8 cellular contexts compared by ENCODE assay signal in genomic region chr6:85679445-85680123, GRCh38. TPM values are rescaled to one million over a fixed set of nuclear protein-coding genes. Genes with fewer than 3 reads are reported as not detected.
A peak's percentile ranks its signal among the peaks of the same experiment; 100 is the strongest.
DNase-seq lines count a peak whose midpoint lies in the region; FAIRE-seq and TF ChIP-seq lines count a peak whose summit lies in the region.

No MANE protein-coding gene starts in this region.

- no peak overlapping the region for H2AK5ac ChIP-seq in trophoblast cell (ENCODE audit: low read length)

- H3K9ac ChIP-seq in OCI-LY1 (ENCODE audit: low read length) = peak overlapping the region; percentile 81
- peak overlapping the region; percentile 47 for H3K9ac ChIP-seq in endocrine pancreas (ENCODE audit: control insufficient read depth, insufficient read depth, low read length)
- H3K9ac ChIP-seq in trophoblast cell (ENCODE audit: low read length) = peak overlapping the region; percentile 75

- H3K4me1 ChIP-seq in OCI-LY1 (ENCODE audit: insufficient read depth, low read length, severe bottlenecking) (peaks cover 31% of the 10 kb centered on the region), endocrine pancreas (ENCODE audit: control insufficient read depth, insufficient read depth, low read length) (peaks cover 5% of the 10 kb centered on the region), trophoblast cell (ENCODE audit: control insufficient read depth in 1 of 2, insufficient read depth in 2 of 2, low read length in 2 of 2) (peaks cover 0 to 5% of the 10 kb centered on the region in 2 experiments)

- H2BK120ac ChIP-seq in trophoblast cell (ENCODE audit: insufficient read depth, low read length, poor library complexity) = no peak overlapping the region

- H4K12ac ChIP-seq in trophoblast cell (ENCODE audit: low read depth, low read length) = no peak overlapping the region

- FAIRE-seq in GM12892 (lab: Jason Lieb, UNC) = peak; percentile 36

- peak overlapping the region; percentile 82 for H3K27ac ChIP-seq in OCI-LY1 (ENCODE audit: low read depth, low read length, poor library complexity, severe bottlenecking)
- peak overlapping the region; percentile 93 for H3K27ac ChIP-seq in trophoblast cell (ENCODE audit: low read depth, low read length)

- no peak for TF ChIP-seq POLR2A in GM12892 (IDR thresholded peaks at IDR 0.05; ENCODE audit: low read depth, low read length)

- H4K20me1 ChIP-seq in OCI-LY1 (ENCODE audit: insufficient read depth, low read length) = no peaks in the 10 kb centered on the region

- no peak overlapping the region for H2BK12ac ChIP-seq in trophoblast cell (ENCODE audit: low read length)

- WGBS in trophoblast cell (ENCODE audit: extremely low coverage, insufficient coverage, insufficient read length) = no CpG with 5 or more reads among the region's 14 CpGs

- H3K79me2 ChIP-seq in OCI-LY1 (ENCODE audit: insufficient read depth, low read length) = peaks cover 33% of the 10 kb centered on the region
- peaks cover 11% of the 10 kb centered on the region for H3K79me2 ChIP-seq in trophoblast cell (ENCODE audit: control insufficient read depth, insufficient read depth, low read length, poor library complexity)

- H2AFZ ChIP-seq in OCI-LY1 (ENCODE audit: low read length) (peak overlapping the region; percentile 62), trophoblast cell (ENCODE audit: insufficient read depth, low read length, poor library complexity) (peak overlapping the region; percentile 90)

- no peak overlapping the region for H3K23ac ChIP-seq in trophoblast cell (ENCODE audit: low read length)

- TF ChIP-seq CTCF in OCI-LY1 (IDR thresholded peaks at IDR 0.05; ENCODE audit: low read length) = no peak

- peaks cover 10% of the 10 kb centered on the region for H3K79me1 ChIP-seq in trophoblast cell (ENCODE audit: low read length)

- H2BK5ac ChIP-seq in trophoblast cell (ENCODE audit: low read depth, low read length, poor library complexity) = no peak overlapping the region

- DNase-seq in GM12892 (ENCODE audit: insufficient read length) (no peak), trophoblast cell (no peak), 8988T (no peak), GM03348 (ENCODE audit: low spot score) (no peak), T1000 (lab: John Stamatoyannopoulos, UW) (no peak), NCI-H1436 treated with DMSO at 0.1 percent for 48 hours (lab: John Stamatoyannopoulos, UW) (no peak)

- H3K36me3 ChIP-seq in OCI-LY1 (ENCODE audit: insufficient read depth, low read length) (peaks cover 38% of the 10 kb centered on the region), endocrine pancreas (ENCODE audit: control insufficient read depth, insufficient read depth, low read length) (no peaks in the 10 kb centered on the region), trophoblast cell (ENCODE audit: control insufficient read depth in 1 of 2, insufficient read depth in 2 of 2, low read length in 2 of 2) (peaks cover 0 to 2% of the 10 kb centered on the region in 2 experiments)

- no peaks in the 10 kb centered on the region for H3K27me3 ChIP-seq in OCI-LY1 (ENCODE audit: insufficient read depth, low read length)
- H3K27me3 ChIP-seq in endocrine pancreas (ENCODE audit: control insufficient read depth, insufficient read depth, low read length) = no peaks in the 10 kb centered on the region
- no peaks in the 10 kb centered on the region for H3K27me3 ChIP-seq in trophoblast cell (ENCODE audit: insufficient read depth, low read length)

- H4K91ac ChIP-seq in trophoblast cell (ENCODE audit: low read depth, low read length) = peak overlapping the region; percentile 94

- H4K8ac ChIP-seq in trophoblast cell (ENCODE audit: low read depth, low read length) = peak overlapping the region; percentile 81

- H3K14ac ChIP-seq in trophoblast cell (ENCODE audit: low read length) = peak overlapping the region; percentile 76

- peak overlapping the region; percentile 78 for H3K18ac ChIP-seq in trophoblast cell (ENCODE audit: low read length)

- peak overlapping the region; percentile 90 for H3K4me3 ChIP-seq in OCI-LY1 (ENCODE audit: low read depth, low read length, poor library complexity, severe bottlenecking)
- H3K4me3 ChIP-seq in endocrine pancreas (ENCODE audit: control insufficient read depth, insufficient read depth, low read length) = peak overlapping the region; percentile 52
- peak overlapping the region; percentile 75 for H3K4me3 ChIP-seq in trophoblast cell (ENCODE audit: low read depth, low read length)

- no peaks in the 10 kb centered on the region for H3F3A ChIP-seq in OCI-LY1 (ENCODE audit: insufficient read depth, low read length)

- H3K4me2 ChIP-seq in OCI-LY1 (ENCODE audit: low read length) (peak overlapping the region; percentile 89), trophoblast cell (ENCODE audit: low read length) (peak overlapping the region; percentile 82)

- H3K4ac ChIP-seq in trophoblast cell (ENCODE audit: low read depth, low read length) = no peak overlapping the region

- H3K9me3 ChIP-seq in OCI-LY1 (ENCODE audit: low read length) (no peaks in the 10 kb centered on the region), endocrine pancreas (ENCODE audit: control insufficient read depth, low read length) (no peaks in the 10 kb centered on the region), trophoblast cell (ENCODE audit: insufficient read depth, low read depth, low read length) (no peaks in the 10 kb centered on the region)

- no peaks in the 10 kb centered on the region for H3K9me2 ChIP-seq in OCI-LY1 (ENCODE audit: low read depth, low read length)

RNA-seq across cellular contexts. Expression of gene SYNCRIP, which starts 36.9 kb away (rescaled TPM):
- polyA plus RNA-seq in GM12892 (2012; ENCODE audit: missing spikeins) = 95.0 TPM
- polyA plus RNA-seq in trophoblast cell (2013) = 118 and 119 TPM in 2 replicates
